1 cellular context compared by ENCODE assay signal in the genomic region with DNA sequence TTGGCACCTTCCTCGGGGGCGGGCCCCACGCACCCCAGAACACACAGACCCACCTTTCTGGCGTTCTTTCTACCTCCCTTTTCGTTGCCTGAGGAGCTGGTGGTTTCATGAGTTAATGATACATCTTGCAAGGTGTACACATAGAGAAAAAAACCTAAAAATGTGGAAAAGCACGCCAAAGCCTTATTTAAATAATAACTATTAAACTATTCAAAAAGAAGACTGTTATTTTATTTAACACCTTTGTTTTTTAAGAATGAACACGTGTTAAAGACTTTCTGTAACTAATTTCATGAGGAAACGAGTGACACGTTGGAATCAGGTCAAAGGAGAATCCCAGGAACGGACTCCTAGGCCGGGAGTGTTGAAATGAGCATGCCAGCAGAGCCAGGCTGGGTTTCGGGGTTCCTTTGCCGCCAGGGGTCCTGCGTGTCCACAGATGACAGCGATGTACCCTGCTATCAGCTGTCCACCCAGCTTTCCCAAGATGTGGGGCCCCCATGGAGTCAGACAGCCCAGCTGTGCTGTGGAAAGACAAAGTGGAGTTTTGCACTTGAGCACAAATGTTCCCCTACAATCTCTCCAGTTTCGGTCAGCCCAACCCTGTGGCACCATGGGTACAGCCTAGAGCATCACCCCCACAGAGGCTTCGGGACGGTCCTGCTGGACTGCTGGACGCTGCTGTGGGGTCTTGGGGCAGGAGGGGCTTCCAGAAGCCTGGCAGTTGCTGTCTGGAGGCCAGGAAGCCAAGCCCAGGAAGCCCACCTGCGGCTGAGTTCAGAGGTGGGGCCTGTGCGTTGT.
TF ChIP-seq lines count a peak whose summit lies in the region.

No MANE protein-coding gene starts in this region.

TF ChIP-seq in HepG2, 621 proteins besides CTCF, POLR2A, EP300 and RAD21 (continued from another document and continues in another):
- TF ChIP-seq ZBTB46 (CRISPR knock-in tag; IDR thresholded peaks at IDR 0.05; ENCODE audit: borderline replicate concordance) (no peak), YEATS2 (CRISPR knock-in tag; IDR thresholded peaks at IDR 0.05; ENCODE audit: borderline replicate concordance) (no peak), U2AF2 (IDR thresholded peaks at IDR 0.05; ENCODE audit: low read depth, low read length) (no peak), ZNF367 (CRISPR knock-in tag; IDR thresholded peaks at IDR 0.05; ENCODE audit: borderline replicate concordance) (0 out of 2 replicates have a peak, but pooled peaks have one; percentile 49), FOXK1 (CRISPR knock-in tag; IDR thresholded peaks at IDR 0.05; ENCODE audit: borderline replicate concordance, low read depth) (no peak), ZBTB33 (CRISPR knock-in tag; IDR thresholded peaks at IDR 0.05) (no peak), ZNF331 (CRISPR knock-in tag; IDR thresholded peaks at IDR 0.05) (no peak), IRF1 (CRISPR knock-in tag; IDR thresholded peaks at IDR 0.05; ENCODE audit: low read depth) (no peak), JUN (CRISPR knock-in tag; IDR thresholded peaks at IDR 0.05) (0 out of 2 replicates have a peak, but pooled peaks have one; percentile 51), HMGA1 (CRISPR knock-in tag; conservative IDR thresholded peaks at IDR 0.05) (no peak), NFKBIZ (CRISPR knock-in tag; IDR thresholded peaks at IDR 0.05) (no peak), ZNF841 (CRISPR knock-in tag; IDR thresholded peaks at IDR 0.05; ENCODE audit: borderline replicate concordance) (no peak), HMG20A (CRISPR knock-in tag; IDR thresholded peaks at IDR 0.05; ENCODE audit: borderline replicate concordance) (no peak), ADNP (CRISPR knock-in tag; IDR thresholded peaks at IDR 0.05) (no peak), ZNF780A (CRISPR knock-in tag; IDR thresholded peaks at IDR 0.05) (no peak), ZBTB40 (IDR thresholded peaks at IDR 0.05) (no peak), ZBTB40 (CRISPR knock-in tag; IDR thresholded peaks at IDR 0.05) (peak; percentile 62; the same call in 1 of the 2 replicates), HOXA9 (CRISPR knock-in tag; IDR thresholded peaks at IDR 0.05; ENCODE audit: borderline replicate concordance) (no peak), SYNCRIP (IDR thresholded peaks at IDR 0.05; ENCODE audit: insufficient read depth, low read depth, low read length) (no peak), ZBTB3 (CRISPR knock-in tag; IDR thresholded peaks at IDR 0.05; ENCODE audit: borderline replicate concordance, low read depth) (no peak), ZNF614 (CRISPR knock-in tag; IDR thresholded peaks at IDR 0.05; ENCODE audit: borderline replicate concordance) (no peak), FOXA1 (IDR thresholded peaks at IDR 0.05) (no peak), FOXA1 (CRISPR knock-in tag; IDR thresholded peaks at IDR 0.05) (no peak), IRF9 (CRISPR knock-in tag; IDR thresholded peaks at IDR 0.05; ENCODE audit: borderline replicate concordance) (0 out of 2 replicates have a peak, but pooled peaks have one; percentile 9), RCOR2 (CRISPR knock-in tag; IDR thresholded peaks at IDR 0.05) (no peak), SIX1 (CRISPR knock-in tag; IDR thresholded peaks at IDR 0.05; ENCODE audit: borderline replicate concordance) (no peak), ZNF775 (CRISPR knock-in tag; IDR thresholded peaks at IDR 0.05; ENCODE audit: borderline replicate concordance) (no peak), ZFP1 (CRISPR knock-in tag; IDR thresholded peaks at IDR 0.05) (no peak), PHB2 (IDR thresholded peaks at IDR 0.05; ENCODE audit: partially characterized antibody) (no peak), TBL1XR1 (IDR thresholded peaks at IDR 0.05; ENCODE audit: borderline replicate concordance, low read length, partially characterized antibody) (no peak), MTA3 (CRISPR knock-in tag; IDR thresholded peaks at IDR 0.05) (no peak), ZNF382 (CRISPR knock-in tag; IDR thresholded peaks at IDR 0.05; ENCODE audit: borderline replicate concordance) (no peak), HBP1 (CRISPR knock-in tag; IDR thresholded peaks at IDR 0.05; ENCODE audit: low read depth) (no peak), KMT2A (CRISPR knock-in tag; IDR thresholded peaks at IDR 0.05) (peak; percentile 54; the same call in 1 of the 2 replicates), CBX5 (CRISPR knock-in tag; IDR thresholded peaks at IDR 0.05; ENCODE audit: borderline replicate concordance) (no peak), SALL1 (CRISPR knock-in tag; IDR thresholded peaks at IDR 0.05) (no peak; the same call in 1 of the 2 replicates), YY1 (IDR thresholded peaks at IDR 0.05; ENCODE audit: insufficient read depth, insufficient replicate concordance, low read depth, low read length) (no peak)
- TF ChIP-seq, protein P1, sequence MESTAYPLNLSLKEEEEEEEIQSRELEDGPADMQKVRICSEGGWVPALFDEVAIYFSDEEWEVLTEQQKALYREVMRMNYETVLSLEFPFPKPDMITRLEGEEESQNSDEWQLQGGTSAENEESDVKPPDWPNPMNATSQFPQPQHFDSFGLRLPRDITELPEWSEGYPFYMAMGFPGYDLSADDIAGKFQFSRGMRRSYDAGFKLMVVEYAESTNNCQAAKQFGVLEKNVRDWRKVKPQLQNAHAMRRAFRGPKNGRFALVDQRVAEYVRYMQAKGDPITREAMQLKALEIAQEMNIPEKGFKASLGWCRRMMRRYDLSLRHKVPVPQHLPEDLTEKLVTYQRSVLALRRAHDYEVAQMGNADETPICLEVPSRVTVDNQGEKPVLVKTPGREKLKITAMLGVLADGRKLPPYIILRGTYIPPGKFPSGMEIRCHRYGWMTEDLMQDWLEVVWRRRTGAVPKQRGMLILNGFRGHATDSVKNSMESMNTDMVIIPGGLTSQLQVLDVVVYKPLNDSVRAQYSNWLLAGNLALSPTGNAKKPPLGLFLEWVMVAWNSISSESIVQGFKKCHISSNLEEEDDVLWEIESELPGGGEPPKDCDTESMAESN (CRISPR knock-in tag; conservative IDR thresholded peaks at IDR 0.05) = peak; percentile 45
